In genomic region chr10:46299531-46300366, GRCh38 we compare ENCODE assay signal across 12 cellular contexts. TPM values are rescaled to one million over a fixed set of nuclear protein-coding genes. Genes with fewer than 3 reads are reported as not detected.
DNase-seq lines count a peak whose midpoint lies in the region; ATAC-seq, FAIRE-seq and TF ChIP-seq lines count a peak whose summit lies in the region.
"Had no signal": no experiment of that assay in that cellular context is flagged by ENCODE, and none has a peak within 500 bp of the region (broad histone marks: within the 10 kb centered on the region; RNA-seq: fewer than 3 reads in every experiment).

No MANE protein-coding gene starts in this region.

- peaks cover 0 to 9% of the 10 kb centered on the region in 2 experiments; a peak in 2 of 5 replicates for H3K4me1 ChIP-seq in K562 (replicated peaks in 1 of 2; ENCODE audit: control insufficient read depth in 2 of 2, insufficient read depth in 2 of 2, low read length in 2 of 2)
- H3K4me1 ChIP-seq in neutrophil (ENCODE audit: control insufficient read depth in 1 of 2, insufficient read depth in 1 of 2, low read depth in 1 of 2, low read length in 1 of 2) = peaks cover 80 to 83% of the 10 kb centered on the region in 2 experiments
- H3K4me1 ChIP-seq in tibial nerve = peaks cover 0 to 2% (median 0%) of the 10 kb centered on the region in 4 donors

- 3% methylated on average over 20 of the region's 20 CpGs for WGBS in K562 (ENCODE audit: insufficient coverage, low coverage, missing lambda C conversion rate)
- WGBS in tibial nerve, 2 donors = 69 to 73% methylated on average over 17 of the region's 20 CpGs

- POLR2A ChIA-PET in K562 (lab: Yijun Ruan, JAX) = interaction anchor here (0.7 to 1.3 kb wide), 2 partner anchors 14 to 19 kb away, joined by 3 to 4 read pairs; no protein-coding TSS in a partner anchor

- ATAC-seq in GM18511 (IDR thresholded peaks at IDR 0.05; ENCODE audit: unreplicated experiment) (peak; percentile 52), K562 (peak; percentile 44)

- H3K36me3 ChIP-seq in KOPT-K1 (ENCODE audit: insufficient read depth, low read length) = no peaks in the 10 kb centered on the region
- no peaks in the 10 kb centered on the region for H3K36me3 ChIP-seq in K562 (ENCODE audit: control insufficient read depth, insufficient read depth, low read length)
- H3K36me3 ChIP-seq in neutrophil = no peaks in the 10 kb centered on the region
- no peaks in the 10 kb centered on the region for H3K36me3 ChIP-seq in tibial nerve

- no peak for TF ChIP-seq CTCF in K562 (IDR thresholded peaks at IDR 0.05 in 2 of 3, conservative IDR thresholded peaks at IDR 0.05 in 1 of 3; ENCODE audit: insufficient read depth in 2 of 3, low read depth in 1 of 3, low read length in 3 of 3)
- TF ChIP-seq CTCF in neutrophil (IDR thresholded peaks at IDR 0.05) = no peak
- no peak for TF ChIP-seq CTCF in tibial nerve (IDR thresholded peaks at IDR 0.05)

- FAIRE-seq in K562 (lab: Jason Lieb, UNC) (no peak), frontal cortex (lab: Jason Lieb, UNC) (no peak)

- in situ Hi-C loops in K562 (cut with MboI) = loop anchor here (5.0 to 25.0 kb wide), 2 partner anchors 37 to 1588 kb away; no protein-coding TSS in a partner anchor

- H3K9me3 ChIP-seq in KOPT-K1 (ENCODE audit: insufficient read depth, low read length, poor library complexity, severe bottlenecking) = no peaks in the 10 kb centered on the region
- H3K9me3 ChIP-seq in K562 (replicated peaks; ENCODE audit: control insufficient read depth, insufficient read depth, low read depth, low read length) = no peaks in the 10 kb centered on the region
- no peaks in the 10 kb centered on the region for H3K9me3 ChIP-seq in neutrophil
- no peaks in the 10 kb centered on the region for H3K9me3 ChIP-seq in tibial nerve

- no peak for TF ChIP-seq RAD21 in K562 (CRISPR knock-in tag; conservative IDR thresholded peaks at IDR 0.05 in 1 of 2, IDR thresholded peaks at IDR 0.05 in 1 of 2)

- H3K27ac ChIP-seq in KOPT-K1 (ENCODE audit: low read depth, low read length, poor library complexity, severe bottlenecking) (peak overlapping the region; percentile 71), K562 (ENCODE audit: extremely low read depth, low read depth, low read length) (no peak overlapping the region), neutrophil (peak overlapping the region; percentile 94), tibial nerve (no peak overlapping the region)
- H3K27ac ChIP-seq: KMS-11 had no signal

- H3K9ac ChIP-seq in K562 (ENCODE audit: insufficient read depth in 1 of 2, low read depth in 2 of 2, low read length in 2 of 2) = peak overlapping the region in 1 of 2 experiments; percentile 29; a peak in 1 of 4 replicates
- H3K9ac ChIP-seq: KMS-11 had no signal

- H2AFZ ChIP-seq in K562 (ENCODE audit: low read depth, low read length) = peak overlapping the region; percentile 20; the same call in 1 of the 2 replicates

- H3K27me3 ChIP-seq in K562 (ENCODE audit: control insufficient read depth in 2 of 2, insufficient read depth in 2 of 2, low read length in 2 of 2) = peaks cover 9 to 63% of the 10 kb centered on the region in 2 experiments; a peak in 4 of 5 replicates
- no peaks in the 10 kb centered on the region for H3K27me3 ChIP-seq in neutrophil
- no peaks in the 10 kb centered on the region for H3K27me3 ChIP-seq in tibial nerve

- DNase-seq in K562 (ENCODE audit: extremely low read depth in 1 of 4, low spot score in 3 of 4) (no peak), frontal cortex (ENCODE audit: low spot score in 2 of 2) (no peak), tibial nerve (ENCODE audit: low spot score in 2 of 2) (no peak)
- DNase-seq in activated effector memory CD4-positive, alpha-beta T cell treated with anti-CD3 and anti-CD28 coated beads, Interleukin-2, amount 50 U/mL, for 16 hours = no peak
- DNase-seq: CD8-positive, alpha-beta memory T cell had no signal

- intact Hi-C loops in K562 (cut with micrococcal nuclease) = no loop called here

- CTCF ChIA-PET in K562 (lab: Yijun Ruan, JAX; ENCODE audit: low intra/inter-chr PET ratio) = no interaction called here

- H4K20me1 ChIP-seq in K562 (replicated peaks; ENCODE audit: control insufficient read depth, insufficient read depth, low read length) = no peaks in the 10 kb centered on the region; the same call in 1 of the 2 replicates

- TF ChIP-seq POLR2A in K562 (conservative IDR thresholded peaks at IDR 0.05) = no peak
- TF ChIP-seq POLR2A in tibial nerve (IDR thresholded peaks at IDR 0.05) = no peak

- H3K9me1 ChIP-seq in K562 (ENCODE audit: control insufficient read depth, insufficient read depth, low read length) = no peaks in the 10 kb centered on the region

- H3K4me3 ChIP-seq in K562 = no peak overlapping the region
- H3K4me3 ChIP-seq in neutrophil (ENCODE audit: low read depth in 1 of 2, low read length in 1 of 2) = peak overlapping the region; percentile 31 to 53
- H3K4me3 ChIP-seq in tibial nerve = no peak overlapping the region

- H3K4me2 ChIP-seq in K562 (ENCODE audit: insufficient read depth, low read length) = no peak overlapping the region
- H3K4me2 ChIP-seq: KMS-11 had no signal

- TF ChIP-seq EP300 in K562 (IDR thresholded peaks at IDR 0.05; ENCODE audit: low read length) = no peak
- no peak for TF ChIP-seq EP300 in tibial nerve (IDR thresholded peaks at IDR 0.05)

- no TSS peak for BruUV-seq in K562 (replicated peaks; lab: Mats Ljungman, UMichigan)

- H3K79me2 ChIP-seq in K562 (ENCODE audit: control insufficient read depth, insufficient read depth, low read length) = no peaks in the 10 kb centered on the region

TF ChIP-seq in K562, 482 proteins besides CTCF, POLR2A, EP300 and RAD21:
- TF ChIP-seq, protein P1, sequence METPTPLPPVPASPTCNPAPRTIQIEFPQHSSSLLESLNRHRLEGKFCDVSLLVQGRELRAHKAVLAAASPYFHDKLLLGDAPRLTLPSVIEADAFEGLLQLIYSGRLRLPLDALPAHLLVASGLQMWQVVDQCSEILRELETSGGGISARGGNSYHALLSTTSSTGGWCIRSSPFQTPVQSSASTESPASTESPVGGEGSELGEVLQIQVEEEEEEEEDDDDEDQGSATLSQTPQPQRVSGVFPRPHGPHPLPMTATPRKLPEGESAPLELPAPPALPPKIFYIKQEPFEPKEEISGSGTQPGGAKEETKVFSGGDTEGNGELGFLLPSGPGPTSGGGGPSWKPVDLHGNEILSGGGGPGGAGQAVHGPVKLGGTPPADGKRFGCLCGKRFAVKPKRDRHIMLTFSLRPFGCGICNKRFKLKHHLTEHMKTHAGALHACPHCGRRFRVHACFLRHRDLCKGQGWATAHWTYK (CRISPR knock-in tag; IDR thresholded peaks at IDR 0.05) = no peak
- TF ChIP-seq SIN3A (IDR thresholded peaks at IDR 0.05; ENCODE audit: borderline replicate concordance in 2 of 2, control insufficient read depth in 1 of 2, low read depth in 2 of 2, low read length in 2 of 2) = no peak

RNA-seq across cellular contexts. Expression of gene ANTXRL, which starts 13.0 kb away (rescaled TPM):
- total RNA-seq in K562 (2011; cell fraction: chromatin; rRNA removed; ENCODE audit: low replicate concordance) = not detected in 2 replicates
- not detected in 2 replicates for total RNA-seq in K562 (2011; cell fraction: nucleolus; rRNA removed)
- total RNA-seq in K562 (2011; cell fraction: nucleoplasm; rRNA removed) = not detected in 2 replicates
- total RNA-seq in K562 (2014; rRNA removed) (not detected in 2 replicates), K562 (2014; rRNA removed; fragmentation: Illumina TruSeq; extraction: Trizol) (not detected in 2 replicates), K562 (2015; rRNA removed; fragmentation: Illumina TruSeq; extraction: Trizol) (not detected in 2 replicates), K562 (2021) (not detected in 2 replicates), frontal cortex (not detected), tibial nerve (not detected)
- polyA plus RNA-seq in K562 (2011; rRNA removed) (not detected in 2 replicates), K562 (2014; fragmentation: Illumina TruSeq; extraction: Trizol) (not detected in 2 replicates), K562 (2014; fragmentation: Nextera tagmentation; extraction: Ambion mirVana) (not detected), K562 (2014; rRNA removed) (not detected in 2 replicates)
- polyA plus RNA-seq in K562 (2011; cell fraction: cytosol; rRNA removed) = not detected in 2 replicates
- not detected in 2 replicates for polyA plus RNA-seq in K562 (2011; cell fraction: nucleus; rRNA removed)
- 0.07 TPM in 1 of 2 replicates, not detected in the other for polyA plus RNA-seq in K562 (2012)
- polyA minus RNA-seq in K562 (2011; rRNA and poly(A)+ RNA removed) = not detected in 2 replicates
- polyA minus RNA-seq in K562 (2011; cell fraction: cytosol; rRNA and poly(A)+ RNA removed) = not detected in 2 replicates
- not detected in 2 replicates for polyA minus RNA-seq in K562 (2011; cell fraction: nucleus; rRNA and poly(A)+ RNA removed)
- total RNA-seq: CD8-positive, alpha-beta memory T cell; dermis microvascular lymphatic vessel endothelial cell; fibroblast of villous mesenchyme; T-helper 1 cell treated with Interleukin-12 subunit alpha and Interleukin-12 subunit beta and Interleukin-4 antibody, amounts not matched to agents 30 ng/mL and 1 ng/mL, for 36 hours had no signal
- polyA plus RNA-seq: CD8-positive, alpha-beta memory T cell had no signal

Comparison
In these comparisons a context has a peak if more than half of its experiments do, and no peak if none do; other contexts are left out.
1. H3K27ac ChIP-seq: peak in KOPT-K1 (single experiment) and neutrophil (single experiment); none in K562 (single experiment) and tibial nerve (0 of 4).
2. H3K4me3 ChIP-seq: peak in neutrophil (2 of 2); none in K562 (single experiment) and tibial nerve (0 of 4).